ENCODE assay signal across 34 cellular contexts in genomic region chr2:119170504-119170903, GRCh38. TPM values are rescaled to one million over a fixed set of nuclear protein-coding genes. Genes with fewer than 3 reads are reported as not detected.
"Had no signal": no experiment of that assay in that cellular context is flagged by ENCODE, and none has a peak within 500 bp of the region (broad histone marks: within the 10 kb centered on the region; RNA-seq: fewer than 3 reads in every experiment).

No MANE protein-coding gene starts in this region.

- FAIRE-seq: RCC 7860 had no signal

- H3K36me3 ChIP-seq: SJSA1 had no signal

- H3K9ac ChIP-seq: KMS-11, SK-N-SH had no signal

- DNase-seq: Karpas-422, KBM-7, MM.1S, MV-4-11, NCI-H1092, NCI-H1105, NCI-H1417 treated with DMSO at 0.1 percent for 48 hours, NCI-H1436 treated with DMSO at 0.1 percent for 48 hours, NCI-H1694 treated with DMSO at 0.1 percent for 48 hours, NCI-H187 treated with DMSO at 0.1 percent for 48 hours, NCI-H2029, NCI-H2081, NCI-H2107, NCI-H2171, NCI-H226, NCI-H446 treated with DMSO at 0.1 percent for 48 hours, NCI-H510A, NCI-H524, NCI-H526 treated with DMSO at 0.1 percent for 48 hours, NCI-H774, PC-9, SHP77, SK-N-SH, SW 1271 had no signal

- H3K4me3 ChIP-seq: PC-9, SJSA1 had no signal

- ATAC-seq: Panc1, Right ventricle myocardium inferior had no signal

- H3K9me3 ChIP-seq: SJSA1, SK-N-SH had no signal

- H3K4me1 ChIP-seq: SJSA1 had no signal

- H3K27ac ChIP-seq: KMS-11, PC-9, RWPE1, SJSA1 had no signal

RNA-seq across cellular contexts. Expression of gene C1QL2, which starts 12.0 kb away (rescaled TPM):
- total RNA-seq: LHCN-M2, MCF 10A, OCI-LY7, PC-9, Right ventricle myocardium inferior, RPMI7951, SJSA1 had no signal
- polyA plus RNA-seq: SK-N-SH had no signal

RNA-seq across cellular contexts. Expression of gene STEAP3, which starts 53.1 kb away (rescaled TPM):
- total RNA-seq: OCI-LY7 had no signal
